Comparison of ENCODE assay signal across 32 cellular contexts in genomic region chr2:192184349-192184748, GRCh38. TPM values are rescaled to one million over a fixed set of nuclear protein-coding genes. Genes with fewer than 3 reads are reported as not detected.
"Had no signal": no experiment of that assay in that cellular context is flagged by ENCODE, and none has a peak within 500 bp of the region (broad histone marks: within the 10 kb centered on the region; RNA-seq: fewer than 3 reads in every experiment).

No MANE protein-coding gene starts in this region.

- H3K27ac ChIP-seq: ascending aorta, cardiac muscle cell, SJSA1, WERI-Rb-1 had no signal

- DNase-seq: activated CD4-positive, alpha-beta T cell treated with anti-CD3 and anti-CD28 coated beads for 1 hour; activated CD4-positive, alpha-beta T cell treated with anti-CD3 and anti-CD28 coated beads, Interleukin-2, amount 10 ng/mL, durations not matched to agents 24 days and 14 days; activated CD4-positive, alpha-beta T cell treated with anti-CD3 and anti-CD28 coated beads, Interleukin-2, amount 50 U/mL, for 4 hours; activated CD4-positive, CD25-positive, alpha-beta regulatory T cell; activated CD8-positive, alpha-beta T cell treated with anti-CD3 and anti-CD28 coated beads for 36 hours; activated effector memory CD4-positive, alpha-beta T cell treated with anti-CD3 and anti-CD28 coated beads, Interleukin-2, amount 50 U/mL, for 16 hours; activated naive CD4-positive, alpha-beta T cell; activated naive CD4-positive, alpha-beta T cell treated with anti-CD3 and anti-CD28 coated beads, Interleukin-2, amount 50 U/mL, for 16 hours; activated naive CD8-positive, alpha-beta T cell treated with anti-CD3 and anti-CD28 coated beads for 36 hours; activated T-cell treated with anti-CD3 and anti-CD28 coated beads, Interleukin-2, amount 50 U/mL, for 1 hour; activated T-cell treated with anti-CD3 and anti-CD28 coated beads, Interleukin-2, amount 50 U/mL, for 72 hours; amniotic stem cell; NCI-H1092 treated with DMSO at 0.1 percent for 48 hours; NCI-H1417; NCI-H187 treated with DMSO at 0.1 percent for 48 hours; NCI-H2081; NCI-H345; NCI-H524 treated with DMSO at 0.1 percent for 48 hours; SHP77; SK-N-SH; SW 1271; T1000; WERI-Rb-1 had no signal

- ATAC-seq: activated CD8-positive, alpha-beta T cell treated with anti-CD3 and anti-CD28 coated beads for 36 hours; activated T-cell treated with anti-CD3 and anti-CD28 coated beads, Interleukin-2, amount 50 U/mL, for 72 hours; activated T-helper 17 cell treated with anti-CD3 and anti-CD28 coated beads, Interleukin-2, amount 50 U/mL, for 72 hours; Panc1 had no signal

RNA-seq across cellular contexts. Expression of gene TMEFF2, which starts 10.4 kb away (rescaled TPM):
- total RNA-seq: activated CD4-positive, alpha-beta T cell treated with anti-CD3 and anti-CD28 coated beads, Interleukin-2, amount 10 ng/mL, durations not matched to agents 24 days and 14 days; activated CD8-positive, alpha-beta memory T cell treated with anti-CD3 and anti-CD28 coated beads for 36 hours; activated CD8-positive, alpha-beta T cell treated with anti-CD3 and anti-CD28 coated beads for 36 hours; activated naive CD8-positive, alpha-beta T cell treated with anti-CD3 and anti-CD28 coated beads for 36 hours; activated T-cell treated with anti-CD3 and anti-CD28 coated beads, Interleukin-2, amount 50 U/mL, for 72 hours; activated T-helper 17 cell treated with anti-CD3 and anti-CD28 coated beads, Interleukin-2, amount 50 U/mL, for 72 hours; ascending aorta; NCI-H460; T-helper 1 cell treated with Interleukin-12 subunit alpha and Interleukin-12 subunit beta and Interleukin-4 antibody, amounts not matched to agents 30 ng/mL and 1 ng/mL, for 36 hours; T-helper 2 cell treated with Interferon-gamma antibody and Interleukin-4, amounts not matched to agents 100 ng/mL and 5 ng/mL, for 36 hours had no signal
